In the genomic region with DNA sequence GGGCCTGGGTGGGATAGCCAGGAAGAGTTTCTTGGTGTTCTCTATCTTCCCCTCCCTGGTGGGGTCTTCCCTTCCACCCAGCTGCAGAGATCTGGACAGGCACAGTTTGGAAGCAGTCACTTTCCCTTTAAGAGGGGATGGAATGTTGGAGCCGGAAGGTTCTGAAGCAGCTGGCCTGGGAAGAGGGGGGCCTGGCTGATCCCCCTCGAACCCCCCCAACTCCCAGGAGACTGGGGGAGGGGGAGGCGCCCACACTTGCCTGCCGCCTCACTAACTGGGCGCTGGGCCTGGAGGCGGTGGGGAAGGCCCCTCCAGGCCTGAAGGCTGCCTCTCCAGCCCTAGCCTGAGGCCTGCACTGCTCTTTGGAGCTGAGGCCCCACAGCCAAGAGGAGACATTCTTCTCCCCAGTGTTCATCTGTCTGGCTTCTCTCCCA, we compare ENCODE assay signal across 8 cellular contexts.
DNase-seq lines count a peak whose midpoint lies in the region; ATAC-seq and TF ChIP-seq lines count a peak whose summit lies in the region.

No MANE protein-coding gene starts in this region.

- peaks cover 7% of the 10 kb centered on the region for H3K4me1 ChIP-seq in NT2/D1 (ENCODE audit: insufficient read depth, insufficient read length)
- peaks cover 53% of the 10 kb centered on the region for H3K4me1 ChIP-seq in stomach smooth muscle (ENCODE audit: control insufficient read depth, insufficient read depth, low read length)

- H3K27me3 ChIP-seq in NT2/D1 (ENCODE audit: insufficient read depth, insufficient read length) (no peaks in the 10 kb centered on the region), stomach smooth muscle (ENCODE audit: control insufficient read depth in 1 of 2, insufficient read depth in 2 of 2, low read length in 2 of 2) (no peaks in the 10 kb centered on the region)

- TF ChIP-seq CTCF in coronary artery (IDR thresholded peaks at IDR 0.05): no peak

- H3K9me3 ChIP-seq in NT2/D1 (ENCODE audit: insufficient read depth, low read length): no peaks in the 10 kb centered on the region
- H3K9me3 ChIP-seq in stomach smooth muscle (ENCODE audit: control insufficient read depth in 2 of 2, low read length in 2 of 2): no peaks in the 10 kb centered on the region

- H3K4me3 ChIP-seq in NT2/D1 (ENCODE audit: insufficient read length, low read depth) (peak overlapping the region; percentile 95), coronary artery (peak overlapping the region; percentile 82), stomach smooth muscle (ENCODE audit: low read length in 2 of 2) (peak overlapping the region; percentile 91 to 96)

- H3K9ac ChIP-seq in NT2/D1 (ENCODE audit: insufficient read length, low read depth): peak overlapping the region; percentile 97
- peak overlapping the region; percentile 93 to 98 for H3K9ac ChIP-seq in stomach smooth muscle (ENCODE audit: low read length in 2 of 2)

- H3K36me3 ChIP-seq in NT2/D1 (ENCODE audit: insufficient read depth, insufficient read length, low read length): peaks cover 21% of the 10 kb centered on the region
- H3K36me3 ChIP-seq in stomach smooth muscle (ENCODE audit: control insufficient read depth in 2 of 2, insufficient read depth in 2 of 2, low read length in 2 of 2): no peaks in the 10 kb centered on the region

- DNase-seq in NCI-H524 (lab: John Stamatoyannopoulos, UW) (peak; percentile 41 to 83), NCI-H524 treated with DMSO at 0.1 percent for 48 hours (lab: John Stamatoyannopoulos, UW) (no peak), NT2/D1 (ENCODE audit: low read depth, low spot score) (no peak), coronary artery (ENCODE audit: low spot score) (no peak), left kidney (ENCODE audit: low read depth, low spot score) (peak; percentile 82), NCI-H526 treated with DMSO at 0.1 percent for 48 hours (lab: John Stamatoyannopoulos, UW) (no peak)

- peak overlapping the region; percentile 89 to 91 for H3K27ac ChIP-seq in coronary artery
- H3K27ac ChIP-seq in stomach smooth muscle (ENCODE audit: low read length): peak overlapping the region; percentile 90

- no peak for ATAC-seq in HG02973 (IDR thresholded peaks at IDR 0.05; ENCODE audit: unreplicated experiment)

Comparison
In these comparisons a context has a peak if more than half of its experiments do, and no peak if none do; other contexts are left out.
1. DNase-seq: peak in NCI-H524 (2 of 2) and left kidney (single experiment); none in NCI-H524 treated with DMSO at 0.1 percent for 48 hours (single experiment), NT2/D1 (single experiment), coronary artery (single experiment) and NCI-H526 treated with DMSO at 0.1 percent for 48 hours (single experiment).
2. Peak in every context shown above with its lines, with median percentiles within 50 percentile points of each other: H3K4me3 ChIP-seq.